ENCODE assay signal across 17 cellular contexts in genomic region chr1:217139513-217139912, GRCh38.
DNase-seq lines count a peak whose midpoint lies in the region; ATAC-seq and TF ChIP-seq lines count a peak whose summit lies in the region.
"Had no signal": no experiment of that assay in that cellular context is flagged by ENCODE, and none has a peak within 500 bp of the region (broad histone marks: within the 10 kb centered on the region; RNA-seq: fewer than 3 reads in every experiment).

No MANE protein-coding gene starts in this region.

- H3K27me3 Mint-ChIP-seq in WTC11 (ENCODE audit: low read depth) (peaks cover 79% of the 10 kb centered on the region), glutamatergic neuron (ENCODE audit: unreplicated experiment) (peaks cover 36% of the 10 kb centered on the region)

- ATAC-seq in WTC11 (no peak), HG03095 (IDR thresholded peaks at IDR 0.05; ENCODE audit: unreplicated experiment) (no peak)
- ATAC-seq: activated T-cell treated with anti-CD3 and anti-CD28 coated beads, Interleukin-2, amount 50 U/mL, for 72 hours had no signal

- intact Hi-C loops in thyroid gland (cut with DNase I), result no loop called here

- peak; percentile 50 for DNase-seq in WTC11 (ENCODE audit: low spot score)
- DNase-seq in glutamatergic neuron, result peak; percentile 73
- DNase-seq in kidney epithelial cell (ENCODE audit: low read depth), result no peak
- peak; percentile 78 for DNase-seq in retina
- no peak for DNase-seq in thyroid gland
- DNase-seq in activated CD4-positive, CD25-positive, alpha-beta regulatory T cell treated with anti-CD3 and anti-CD28 coated beads, Interleukin-2, amount 50 U/mL, for 72 hours, result no peak
- no peak for DNase-seq in stimulated activated naive CD4-positive, alpha-beta T cell treated with Interleukin-2 at 50 U/mL for 16 hours (lab: John Stamatoyannopoulos, UW)
- DNase-seq: activated CD4-positive, CD25-positive, alpha-beta regulatory T cell; activated T-cell treated with anti-CD3 and anti-CD28 coated beads, Interleukin-2, amount 50 U/mL, for 72 hours; COR-L47; dermis blood vessel endothelial cell; NCI-H1048; NCI-H69; SJCRH30 had no signal

- peak overlapping the region; percentile 11 for H3K4me3 ChIP-seq in kidney epithelial cell (ENCODE audit: low read depth, low read length)
- H3K4me3 ChIP-seq in thyroid gland (replicated peaks in 1 of 3), result no peak overlapping the region
- H3K4me3 ChIP-seq: esophagus muscularis mucosa, SJCRH30 had no signal

- no peak overlapping the region for H3K27ac Mint-ChIP-seq in WTC11
- H3K27ac Mint-ChIP-seq in glutamatergic neuron (ENCODE audit: unreplicated experiment), result no peak overlapping the region
- H3K27ac Mint-ChIP-seq: activated naive CD8-positive, alpha-beta T cell; activated T-cell treated with anti-CD3 and anti-CD28 coated beads, Interleukin-2, amount 50 U/mL, for 72 hours had no signal

- no peaks in the 10 kb centered on the region for H3K36me3 Mint-ChIP-seq in WTC11
- H3K36me3 Mint-ChIP-seq in glutamatergic neuron (ENCODE audit: unreplicated experiment), result no peaks in the 10 kb centered on the region
- H3K36me3 Mint-ChIP-seq: activated naive CD8-positive, alpha-beta T cell had no signal

- peaks cover 11 to 22% of the 10 kb centered on the region in 2 donors for H3K4me1 ChIP-seq in thyroid gland
- H3K4me1 ChIP-seq: SJCRH30 had no signal

- H3K9me3 ChIP-seq in thyroid gland, result no peaks in the 10 kb centered on the region
- H3K9me3 ChIP-seq: esophagus muscularis mucosa, SJCRH30 had no signal

- H3K36me3 ChIP-seq in kidney epithelial cell (ENCODE audit: control insufficient read depth, insufficient read depth, low read length) (no peaks in the 10 kb centered on the region), thyroid gland (no peaks in the 10 kb centered on the region)
- H3K36me3 ChIP-seq: esophagus muscularis mucosa, SJCRH30 had no signal

- H3K4me1 Mint-ChIP-seq in WTC11 (peaks cover 50% of the 10 kb centered on the region), glutamatergic neuron (ENCODE audit: low read depth, unreplicated experiment) (peaks cover 14% of the 10 kb centered on the region)

- H3K9me3 Mint-ChIP-seq in WTC11 (no peaks in the 10 kb centered on the region), glutamatergic neuron (ENCODE audit: unreplicated experiment) (peaks cover 6% of the 10 kb centered on the region)

- CTCF ChIA-PET in WTC11 (lab: Charles Lee), result no interaction called here

- no peak overlapping the region for H3K27ac ChIP-seq in thyroid gland
- H3K27ac ChIP-seq: esophagus muscularis mucosa, SJCRH30 had no signal

- WGBS in thyroid gland, 2 donors, result 20 to 23% methylated on average over 29 of the region's 29 CpGs

- no peak for TF ChIP-seq POLR2A in thyroid gland (IDR thresholded peaks at IDR 0.05)

- peaks cover 57% of the 10 kb centered on the region for H3K27me3 ChIP-seq in kidney epithelial cell (ENCODE audit: control insufficient read depth, insufficient read depth, low read length)
- no peaks in the 10 kb centered on the region for H3K27me3 ChIP-seq in thyroid gland
- H3K27me3 ChIP-seq: SJCRH30 had no signal

- no peak for TF ChIP-seq CTCF in WTC11 (IDR thresholded peaks at IDR 0.05)
- no peak for TF ChIP-seq CTCF in glutamatergic neuron (IDR thresholded peaks at IDR 0.05; ENCODE audit: partially characterized antibody, unreplicated experiment)
- no peak for TF ChIP-seq CTCF in kidney epithelial cell (IDR thresholded peaks at IDR 0.05; ENCODE audit: insufficient read depth, low read length, poor library complexity, severe bottlenecking)
- TF ChIP-seq CTCF in thyroid gland (IDR thresholded peaks at IDR 0.05), result no peak

- peak overlapping the region; percentile 89 for H3K4me3 Mint-ChIP-seq in WTC11
- H3K4me3 Mint-ChIP-seq in glutamatergic neuron (ENCODE audit: unreplicated experiment), result peak overlapping the region; percentile 83
- H3K4me3 Mint-ChIP-seq: activated naive CD8-positive, alpha-beta T cell; activated T-cell treated with anti-CD3 and anti-CD28 coated beads, Interleukin-2, amount 50 U/mL, for 72 hours had no signal

- POLR2A ChIA-PET in WTC11 (lab: Charles Lee), result no interaction called here

TF ChIP-seq in WTC11, 78 proteins besides CTCF, POLR2A, EP300 and RAD21:
- TF ChIP-seq NR1H2 (CRISPR knock-in tag; IDR thresholded peaks at IDR 0.05), result no peak
- no peak for TF ChIP-seq ATF3 (CRISPR knock-in tag; conservative IDR thresholded peaks at IDR 0.05)
- TF ChIP-seq GABPB1 (CRISPR knock-in tag; IDR thresholded peaks at IDR 0.05), result no peak
- no peak for TF ChIP-seq IRF1 (CRISPR knock-in tag; IDR thresholded peaks at IDR 0.05)
- TF ChIP-seq GTF2I (CRISPR knock-in tag; conservative IDR thresholded peaks at IDR 0.05), result no peak
- no peak for TF ChIP-seq IRF2 (CRISPR knock-in tag; IDR thresholded peaks at IDR 0.05; ENCODE audit: borderline replicate concordance, low read depth)
- no peak for TF ChIP-seq ZNF512 (CRISPR knock-in tag; IDR thresholded peaks at IDR 0.05; ENCODE audit: borderline replicate concordance)
- TF ChIP-seq ZNF416 (CRISPR knock-in tag; IDR thresholded peaks at IDR 0.05), result no peak
- TF ChIP-seq ZMAT4 (CRISPR knock-in tag; IDR thresholded peaks at IDR 0.05), result no peak
- no peak for TF ChIP-seq E2F1 (CRISPR knock-in tag; IDR thresholded peaks at IDR 0.05)
- no peak for TF ChIP-seq NFATC4 (CRISPR knock-in tag; IDR thresholded peaks at IDR 0.05)

Comparison
In these comparisons a context has a peak if more than half of its experiments do, and no peak if none do; other contexts are left out.
1. DNase-seq: peak in WTC11 (single experiment), glutamatergic neuron (single experiment) and retina (single experiment); none in kidney epithelial cell (single experiment), thyroid gland (0 of 2), activated CD4-positive, CD25-positive, alpha-beta regulatory T cell treated with anti-CD3 and anti-CD28 coated beads, Interleukin-2, amount 50 U/mL, for 72 hours (single experiment) and stimulated activated naive CD4-positive, alpha-beta T cell treated with Interleukin-2 at 50 U/mL for 16 hours (single experiment).